10 cellular contexts compared by ENCODE assay signal in genomic region chr10:22629843-22630228, GRCh38.
DNase-seq lines count a peak whose midpoint lies in the region; TF ChIP-seq lines count a peak whose summit lies in the region.
"Had no signal": no experiment of that assay in that cellular context is flagged by ENCODE, and none has a peak within 500 bp of the region (broad histone marks: within the 10 kb centered on the region; RNA-seq: fewer than 3 reads in every experiment).

No MANE protein-coding gene starts in this region.

- H4K8ac ChIP-seq in H9 (replicated peaks; ENCODE audit: insufficient read length, low read depth, low read length) (no peak overlapping the region), mesenchymal stem cell (ENCODE audit: low read length) (no peak overlapping the region)

- H3K36me3 ChIP-seq in mesenchymal stem cell (ENCODE audit: control insufficient read depth in 1 of 2, insufficient read depth in 2 of 2, low read depth in 1 of 2, low read length in 2 of 2) = no peaks in the 10 kb centered on the region

- no CpG with 5 or more reads among the region's 4 CpGs for WGBS in H9 (ENCODE audit: extremely low coverage, insufficient read length, low lambda C conversion rate)
- whole genome bisulfite sequencing in mesenchymal stem cell = 72% methylated on average over 4 of the region's 4 CpGs

- H3K23me2 ChIP-seq in H9 (ENCODE audit: insufficient read length, low read depth, low read length, poor library complexity, severe bottlenecking) = no peaks in the 10 kb centered on the region

- H3K14ac ChIP-seq in H9 (ENCODE audit: insufficient read depth, low read length) (peak overlapping the region; percentile 45; the same call in 1 of the 2 replicates), mesenchymal stem cell (ENCODE audit: low read length in 2 of 2) (no peak overlapping the region)

- H3K27ac ChIP-seq in H9 (ENCODE audit: insufficient read length, low read depth, low read length) (no peak overlapping the region), mesenchymal stem cell (ENCODE audit: low read length, poor library complexity, severe bottlenecking) (no peak overlapping the region)

- H3K4me1 ChIP-seq in H9 (ENCODE audit: insufficient read depth, low read length) (peaks cover 13% of the 10 kb centered on the region; the same call in 1 of the 2 replicates), mesenchymal stem cell (ENCODE audit: control insufficient read depth, insufficient read depth, low read depth, low read length) (peaks cover 9% of the 10 kb centered on the region)

- TF ChIP-seq CTCF in GM10248 (IDR thresholded peaks at IDR 0.05; ENCODE audit: control extremely low read depth, extremely low read depth, low read depth, missing control alignments) = no peak
- TF ChIP-seq CTCF in H9 (conservative IDR thresholded peaks at IDR 0.05) = no peak

- peaks cover 7% of the 10 kb centered on the region for H3K79me1 ChIP-seq in H9 (ENCODE audit: insufficient read depth, low read depth, low read length, poor library complexity, severe bottlenecking)
- peaks cover 11% of the 10 kb centered on the region for H3K79me1 ChIP-seq in mesenchymal stem cell (replicated peaks; ENCODE audit: low read length, poor library complexity, severe bottlenecking)

- no peak overlapping the region for H2BK120ac ChIP-seq in H9 (ENCODE audit: low read depth, low read length, poor library complexity, severe bottlenecking)
- H2BK120ac ChIP-seq in mesenchymal stem cell (ENCODE audit: low read depth, low read length) = no peak overlapping the region

- H2AK5ac ChIP-seq in H9 (ENCODE audit: insufficient read length, low read length) = no peak overlapping the region
- H2AK5ac ChIP-seq in mesenchymal stem cell (ENCODE audit: low read length, severe bottlenecking) = peak overlapping the region; percentile 23

- H3K56ac ChIP-seq in H9 (ENCODE audit: insufficient read length, low read depth, low read length) = no peak overlapping the region

- no peaks in the 10 kb centered on the region for H4K20me1 ChIP-seq in H9 (ENCODE audit: control insufficient read depth, insufficient read depth, insufficient read length)

- peak overlapping the region in 1 of 2 experiments; percentile 18 for H3K4me3 ChIP-seq in mesenchymal stem cell (ENCODE audit: insufficient read depth in 1 of 2, low read depth in 1 of 2, low read length in 2 of 2)

- H3K9me3 ChIP-seq in H9 (ENCODE audit: control insufficient read depth, low read depth, low read length) = no peaks in the 10 kb centered on the region
- no peaks in the 10 kb centered on the region for H3K9me3 ChIP-seq in mesenchymal stem cell (ENCODE audit: control insufficient read depth, low read length)

- H3K79me2 ChIP-seq in H9 (ENCODE audit: insufficient read depth, low read length) = peaks cover 13% of the 10 kb centered on the region; the same call in 1 of the 2 replicates

- no peak overlapping the region for H3K9ac ChIP-seq in H9 (ENCODE audit: extremely low read depth, insufficient read length, low read length)
- H3K9ac ChIP-seq in mesenchymal stem cell (ENCODE audit: low read length) = peak overlapping the region; percentile 38

- H3K4ac ChIP-seq in H9 (ENCODE audit: low read depth, low read length) (no peak overlapping the region), mesenchymal stem cell (ENCODE audit: low read depth in 1 of 2, low read length in 2 of 2) (no peak overlapping the region)

- H3K27me3 ChIP-seq in H9 (ENCODE audit: insufficient read depth, low read length) = no peaks in the 10 kb centered on the region
- no peaks in the 10 kb centered on the region for H3K27me3 ChIP-seq in mesenchymal stem cell (ENCODE audit: control insufficient read depth in 1 of 2, insufficient read depth in 1 of 2, low read length in 2 of 2)

- no peak overlapping the region for H3K18ac ChIP-seq in H9 (ENCODE audit: insufficient read length, low read depth, low read length)
- H3K18ac ChIP-seq in mesenchymal stem cell (ENCODE audit: low read depth in 1 of 2, low read length in 2 of 2) = peak overlapping the region in 1 of 2 experiments; percentile 37

- H3K4me2 ChIP-seq in H9 (ENCODE audit: insufficient read depth, insufficient read length, low read length) (no peak overlapping the region), mesenchymal stem cell (ENCODE audit: low read length, poor library complexity, severe bottlenecking) (no peak overlapping the region)

- H4K91ac ChIP-seq in H9 (ENCODE audit: insufficient read length, low read depth, low read length) = no peak overlapping the region
- H4K91ac ChIP-seq in mesenchymal stem cell (ENCODE audit: low read length) = no peak overlapping the region

- H3K27me3 Mint-ChIP-seq in H9 (ENCODE audit: low read depth) = no peaks in the 10 kb centered on the region
- H3K27me3 Mint-ChIP-seq in T-helper 1 cell treated with Interleukin-12 subunit alpha and Interleukin-12 subunit beta and Interleukin-4 antibody, amounts not matched to agents 30 μg/mL and 1 μg/mL, for 36 hours (ENCODE audit: low read depth) = no peaks in the 10 kb centered on the region

- no peaks in the 10 kb centered on the region; a peak in 1 of 5 replicates for H3K9me3 Mint-ChIP-seq in H9
- no peaks in the 10 kb centered on the region for H3K9me3 Mint-ChIP-seq in T-helper 1 cell treated with Interleukin-12 subunit alpha and Interleukin-12 subunit beta and Interleukin-4 antibody, amounts not matched to agents 30 μg/mL and 1 μg/mL, for 36 hours

- POLR2A ChIA-PET in GM10248 (lab: Yijun Ruan, JAX) (interaction anchor here (1.2 kb wide), 1 partner anchor 53 kb away, joined by 4 read pairs; no protein-coding TSS in a partner anchor), HEK293T (lab: Yijun Ruan, JAX) (interaction anchor here (1.3 kb wide), 1 partner anchor 83 kb away, joined by 3 read pairs; no protein-coding TSS in a partner anchor)

- DNase-seq in GM10248 (ENCODE audit: extremely low spot score) (peak; percentile 13), H9 (no peak), mesenchymal stem cell (peak; percentile 18), HuH-7 (ENCODE audit: low spot score) (no peak), NCI-H2171 (lab: John Stamatoyannopoulos, UW) (no peak), HEK293T (ENCODE audit: extremely low spot score) (no peak)
- no peak for DNase-seq in effector CD4-positive, alpha-beta T cell
- DNase-seq: islet precursor cell, NCI-H2081 treated with DMSO at 0.1 percent for 48 hours had no signal

- no peaks in the 10 kb centered on the region; a peak in 1 of 7 replicates for H3K36me3 Mint-ChIP-seq in H9 (ENCODE audit: insufficient read depth in 1 of 3, low read depth in 3 of 3)
- peaks cover 12% of the 10 kb centered on the region for H3K36me3 Mint-ChIP-seq in T-helper 1 cell treated with Interleukin-12 subunit alpha and Interleukin-12 subunit beta and Interleukin-4 antibody, amounts not matched to agents 30 μg/mL and 1 μg/mL, for 36 hours (ENCODE audit: low read depth)

- H3K4me3 Mint-ChIP-seq in H9 = no peak overlapping the region
- peak overlapping the region; percentile 76 for H3K4me3 Mint-ChIP-seq in T-helper 1 cell treated with Interleukin-12 subunit alpha and Interleukin-12 subunit beta and Interleukin-4 antibody, amounts not matched to agents 30 μg/mL and 1 μg/mL, for 36 hours

- H2AFZ ChIP-seq in H9 (ENCODE audit: low read length) = no peak overlapping the region
- no peak overlapping the region for H2AFZ ChIP-seq in mesenchymal stem cell (ENCODE audit: low read depth, low read length)

- H2BK20ac ChIP-seq in H9 (ENCODE audit: low read depth, low read length, poor library complexity, severe bottlenecking) = no peak overlapping the region

- peaks cover 47 to 50% of the 10 kb centered on the region in 2 experiments for H3K4me1 Mint-ChIP-seq in H9
- H3K4me1 Mint-ChIP-seq in T-helper 1 cell treated with Interleukin-12 subunit alpha and Interleukin-12 subunit beta and Interleukin-4 antibody, amounts not matched to agents 30 μg/mL and 1 μg/mL, for 36 hours (ENCODE audit: low read depth) = peaks cover 75% of the 10 kb centered on the region

- H3K23ac ChIP-seq in H9 (ENCODE audit: insufficient read length, low read depth, low read length) (no peak overlapping the region), mesenchymal stem cell (ENCODE audit: low read length in 2 of 2) (no peak overlapping the region)

- peak overlapping the region in 2 of 3 experiments; percentile 24 to 78; a peak in 4 of 7 replicates for H3K27ac Mint-ChIP-seq in H9
- H3K27ac Mint-ChIP-seq in T-helper 1 cell treated with Interleukin-12 subunit alpha and Interleukin-12 subunit beta and Interleukin-4 antibody, amounts not matched to agents 30 μg/mL and 1 μg/mL, for 36 hours = peak overlapping the region; percentile 94

- H4K5ac ChIP-seq in H9 (ENCODE audit: insufficient read length, low read depth, low read length) = no peak overlapping the region

- CTCF ChIA-PET in GM10248 (lab: Yijun Ruan, JAX) (interaction anchor here (1.0 to 4.4 kb wide), 8 partner anchors 10 to 83 kb away, joined by 3 to 28 read pairs (median 5); no protein-coding TSS in a partner anchor), HEK293T (lab: Yijun Ruan, JAX) (no interaction called here)

- H2BK15ac ChIP-seq in H9 (ENCODE audit: low read depth, low read length) = no peak overlapping the region
- peak overlapping the region; percentile 75 for H2BK15ac ChIP-seq in mesenchymal stem cell (ENCODE audit: low read depth, poor library complexity, severe bottlenecking)

- no peak overlapping the region for H3T11ph ChIP-seq in H9 (ENCODE audit: low read length)

- H2BK12ac ChIP-seq in H9 (ENCODE audit: insufficient read length, low read depth, low read length) = no peak overlapping the region
- no peak overlapping the region for H2BK12ac ChIP-seq in mesenchymal stem cell (ENCODE audit: low read length in 2 of 2)

- H2BK5ac ChIP-seq in H9 (ENCODE audit: insufficient read length, low read length) (no peak overlapping the region), mesenchymal stem cell (ENCODE audit: low read depth, low read length, poor library complexity, severe bottlenecking) (no peak overlapping the region)

TF ChIP-seq in HEK293T, 16 proteins besides CTCF, POLR2A, EP300 and RAD21 (continues in another document):
- TF ChIP-seq FOXM1 (IDR thresholded peaks at IDR 0.05; ENCODE audit: borderline replicate concordance) (no peak), TARDBP (IDR thresholded peaks at IDR 0.05) (no peak), ZNF384 (IDR thresholded peaks at IDR 0.05) (no peak), PKNOX1 (IDR thresholded peaks at IDR 0.05) (no peak), SP1 (IDR thresholded peaks at IDR 0.05) (no peak), SUZ12 (IDR thresholded peaks at IDR 0.05) (no peak), ARNT (IDR thresholded peaks at IDR 0.05) (no peak), HDGF (IDR thresholded peaks at IDR 0.05; ENCODE audit: borderline replicate concordance) (no peak), CTBP1 (IDR thresholded peaks at IDR 0.05; ENCODE audit: borderline replicate concordance) (no peak)

Comparison
In these comparisons a context has a peak if more than half of its experiments do, and no peak if none do; other contexts are left out.
1. DNase-seq: peak in GM10248 (single experiment) and mesenchymal stem cell (single experiment); none in H9 (single experiment), HuH-7 (single experiment), NCI-H2171 (single experiment), HEK293T (single experiment) and effector CD4-positive, alpha-beta T cell (single experiment).